ENCODE assay signal across 17 cellular contexts in genomic region chr4:147741190-147741788, GRCh38. TPM values are rescaled to one million over a fixed set of nuclear protein-coding genes. Genes with fewer than 3 reads are reported as not detected.
A peak's percentile ranks its signal among the peaks of the same experiment; 100 is the strongest.
DNase-seq lines count a peak whose midpoint lies in the region; ATAC-seq and TF ChIP-seq lines count a peak whose summit lies in the region.
"Had no signal": no experiment of that assay in that cellular context is flagged by ENCODE, and none has a peak within 500 bp of the region (broad histone marks: within the 10 kb centered on the region; RNA-seq: fewer than 3 reads in every experiment).

No MANE protein-coding gene starts in this region.

- no peak overlapping the region for H2AFZ ChIP-seq in Loucy (ENCODE audit: low read length)

- intact Hi-C loops in mucosa of descending colon (cut with DNase I, micrococcal nuclease) = no loop called here

- H3K79me2 ChIP-seq in Loucy (ENCODE audit: insufficient read depth, low read length) = peaks cover 79% of the 10 kb centered on the region

- H3K27ac Mint-ChIP-seq in mesothelial cell of epicardium = peak overlapping the region; percentile 72
- H3K27ac Mint-ChIP-seq: memory B cell; stimulated activated memory B cell treated with anti-CD40 and anti-IgM and Interleukin-4, amounts not matched to agents 10 μg/mL and 1 μg/mL and 100 μg/mL, for 72 hours had no signal

- no peaks in the 10 kb centered on the region for H3K9me3 ChIP-seq in Loucy (ENCODE audit: insufficient read depth, low read depth, low read length)
- H3K9me3 ChIP-seq in mucosa of descending colon = no peaks in the 10 kb centered on the region
- H3K9me3 ChIP-seq: BLaER1 had no signal

- H3K4me2 ChIP-seq in Loucy (ENCODE audit: low read depth, low read length, poor library complexity, severe bottlenecking) = peak overlapping the region; percentile 55
- H3K4me2 ChIP-seq: BLaER1 had no signal

- no peak overlapping the region for H3K4me3 ChIP-seq in AG10803 (ENCODE audit: low read length)
- peak overlapping the region; percentile 23 for H3K4me3 ChIP-seq in Loucy (ENCODE audit: low read length, poor library complexity, severe bottlenecking)
- no peak overlapping the region for H3K4me3 ChIP-seq in cardiac fibroblast (replicated peaks in 1 of 2; ENCODE audit: low read depth in 2 of 2, low read length in 2 of 2)
- H3K4me3 ChIP-seq in mucosa of descending colon = no peak overlapping the region
- H3K4me3 ChIP-seq: BLaER1 had no signal

- H3K36me3 Mint-ChIP-seq in mesothelial cell of epicardium = peaks cover 6% of the 10 kb centered on the region
- H3K36me3 Mint-ChIP-seq: memory B cell; stimulated activated memory B cell treated with anti-CD40 and anti-IgM and Interleukin-4, amounts not matched to agents 10 μg/mL and 1 μg/mL and 100 μg/mL, for 72 hours had no signal

- no peaks in the 10 kb centered on the region for H3K27me3 ChIP-seq in Loucy (ENCODE audit: insufficient read depth, low read length, poor library complexity, severe bottlenecking)
- H3K27me3 ChIP-seq: BLaER1 had no signal

- H3K36me3 ChIP-seq in Loucy (ENCODE audit: insufficient read depth, low read length) = no peaks in the 10 kb centered on the region
- H3K36me3 ChIP-seq in mucosa of descending colon (ENCODE audit: low read depth) = no peaks in the 10 kb centered on the region
- H3K36me3 ChIP-seq: BLaER1 had no signal

- peaks cover 6% of the 10 kb centered on the region for H4K20me1 ChIP-seq in Loucy (ENCODE audit: insufficient read depth, low read length, poor library complexity, severe bottlenecking)
- H4K20me1 ChIP-seq: BLaER1 had no signal

- H3K27me3 Mint-ChIP-seq in mesothelial cell of epicardium (ENCODE audit: low read depth) = no peaks in the 10 kb centered on the region

- ATAC-seq in HG03521 (IDR thresholded peaks at IDR 0.05; ENCODE audit: unreplicated experiment) = no peak
- no peak for ATAC-seq in mucosa of descending colon
- ATAC-seq in HG02763 (IDR thresholded peaks at IDR 0.05; ENCODE audit: unreplicated experiment) = no peak
- ATAC-seq: Right ventricle myocardium inferior; stimulated activated memory B cell treated with anti-CD40 and anti-IgM and Interleukin-4, amounts not matched to agents 10 μg/mL and 1 μg/mL and 100 μg/mL, for 72 hours had no signal

- H3K4me1 Mint-ChIP-seq in mesothelial cell of epicardium = peaks cover 37% of the 10 kb centered on the region
- H3K4me1 Mint-ChIP-seq: memory B cell; stimulated activated memory B cell treated with anti-CD40 and anti-IgM and Interleukin-4, amounts not matched to agents 10 μg/mL and 1 μg/mL and 100 μg/mL, for 72 hours had no signal

- peak; percentile 82 for DNase-seq in AG10803 (ENCODE audit: low read depth)
- peak; percentile 42 to 52 for DNase-seq in cardiac fibroblast (ENCODE audit: low read depth in 2 of 2)
- no peak for DNase-seq in mesothelial cell of epicardium (ENCODE audit: low spot score in 2 of 2, unreplicated experiment in 2 of 2)
- no peak for DNase-seq in mucosa of descending colon
- DNase-seq in SW 1271 (lab: John Stamatoyannopoulos, UW) = no peak
- DNase-seq: HCEC 1CT; NCI-H1092 treated with DMSO at 0.1 percent for 48 hours; NCI-H510A; stimulated activated CD4-positive, alpha-beta T cell treated with anti-CD3 and anti-CD28 coated beads, Interleukin-1b, Interleukin-23, amount 100 ng/mL, for 48 hours; WERI-Rb-1 had no signal

- H3K9me3 Mint-ChIP-seq in mesothelial cell of epicardium = no peaks in the 10 kb centered on the region
- H3K9me3 Mint-ChIP-seq: memory B cell; stimulated activated memory B cell treated with anti-CD40 and anti-IgM and Interleukin-4, amounts not matched to agents 10 μg/mL and 1 μg/mL and 100 μg/mL, for 72 hours had no signal

- H3F3A ChIP-seq in Loucy (ENCODE audit: low read depth) = no peaks in the 10 kb centered on the region

- H3K4me1 ChIP-seq in Loucy (ENCODE audit: insufficient read depth, low read length, poor library complexity, severe bottlenecking) = peaks cover 40% of the 10 kb centered on the region
- H3K4me1 ChIP-seq in mucosa of descending colon (ENCODE audit: low read depth) = no peaks in the 10 kb centered on the region
- H3K4me1 ChIP-seq: BLaER1 had no signal

- no peak overlapping the region for H3K4me3 Mint-ChIP-seq in mesothelial cell of epicardium
- H3K4me3 Mint-ChIP-seq: memory B cell; stimulated activated memory B cell treated with anti-CD40 and anti-IgM and Interleukin-4, amounts not matched to agents 10 μg/mL and 1 μg/mL and 100 μg/mL, for 72 hours had no signal

- peak overlapping the region; percentile 14 for H3K9ac ChIP-seq in Loucy (ENCODE audit: low read depth, low read length, poor library complexity, severe bottlenecking)
- H3K9ac ChIP-seq: BLaER1 had no signal

- TF ChIP-seq CTCF in AG10803 (conservative IDR thresholded peaks at IDR 0.05; ENCODE audit: low read length) = no peak
- no peak for TF ChIP-seq CTCF in Loucy (conservative IDR thresholded peaks at IDR 0.05; ENCODE audit: low read length)
- TF ChIP-seq CTCF in cardiac fibroblast (IDR thresholded peaks at IDR 0.05; ENCODE audit: low read depth, low read length) = no peak
- TF ChIP-seq CTCF in mesothelial cell of epicardium (IDR thresholded peaks at IDR 0.05; ENCODE audit: unreplicated experiment) = no peak
- no peak for TF ChIP-seq CTCF in mucosa of descending colon (IDR thresholded peaks at IDR 0.05)

- H3K9me2 ChIP-seq in Loucy (replicated peaks; ENCODE audit: low read depth, low read length) = no peaks in the 10 kb centered on the region

RNA-seq across cellular contexts. Expression of gene ARHGAP10, which starts 9.4 kb away (rescaled TPM):
- total RNA-seq in mesothelial cell of epicardium (30.5 to 31.3 TPM (median 31.2 TPM) in 3 replicates), mucosa of descending colon (10 to 100 TPM in 1 of 3 donors, 1 to 10 TPM in 2; 3.0 to 66.6 (median 8.1) TPM)

RNA-seq across cellular contexts. Expression of gene PRMT9, which starts 57.3 kb away (rescaled TPM):
- 13.6 to 14.8 TPM (median 13.6 TPM) in 3 replicates for total RNA-seq in mesothelial cell of epicardium
- 1 to 10 TPM; 7.1 to 7.6 (median 7.6) TPM for total RNA-seq in mucosa of descending colon

Comparison
In these comparisons a context has a peak if more than half of its experiments do, and no peak if none do; other contexts are left out.
1. DNase-seq: peak in AG10803 (single experiment) and cardiac fibroblast (2 of 2); none in mesothelial cell of epicardium (0 of 2), mucosa of descending colon (0 of 3) and SW 1271 (0 of 2).